Comparison of ENCODE assay signal across 25 cellular contexts in the genomic region with DNA sequence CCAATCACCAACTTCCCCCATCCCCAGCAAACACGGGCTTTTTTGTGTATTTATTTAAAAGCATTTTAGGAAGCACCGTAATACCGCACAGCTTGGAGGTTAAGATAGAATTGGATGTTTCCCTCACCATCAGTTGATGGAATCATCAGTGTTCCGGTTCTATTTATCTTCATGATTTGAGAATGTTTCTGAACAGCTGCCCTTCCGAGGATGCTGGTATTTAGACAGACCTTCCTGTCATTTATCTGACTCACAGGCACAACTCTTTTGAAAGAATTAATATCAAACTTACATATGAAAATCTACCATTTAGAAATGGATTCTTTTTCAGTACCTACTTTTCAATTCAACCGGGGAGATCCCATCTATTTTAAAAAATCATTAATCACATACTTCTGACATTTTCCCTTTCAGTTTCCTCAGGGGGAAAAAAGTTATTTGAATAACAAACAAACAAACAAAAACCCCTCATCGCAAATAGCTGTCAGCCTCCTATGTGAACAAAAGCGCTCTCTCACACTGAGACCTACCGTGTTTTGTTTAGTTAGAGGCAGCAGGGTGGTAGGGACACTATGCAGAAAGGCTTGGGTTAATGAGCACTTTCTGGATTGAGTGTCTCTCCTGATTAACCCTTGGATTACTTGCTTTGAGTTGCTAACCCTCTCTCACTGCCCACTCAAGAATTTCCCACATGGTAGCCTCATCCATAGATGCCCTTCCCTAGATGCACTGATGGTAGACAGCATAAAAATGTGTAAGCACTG.
DNase-seq lines count a peak whose midpoint lies in the region; ATAC-seq and TF ChIP-seq lines count a peak whose summit lies in the region.
"Had no signal": no experiment of that assay in that cellular context is flagged by ENCODE, and none has a peak within 500 bp of the region (broad histone marks: within the 10 kb centered on the region; RNA-seq: fewer than 3 reads in every experiment).

No MANE protein-coding gene starts in this region.

- peak overlapping the region; percentile 98 for H3K27ac ChIP-seq in GM23338 (ENCODE audit: low read depth)
- H3K27ac ChIP-seq in endodermal cell (ENCODE audit: low read depth, low read length) = peak overlapping the region; percentile 91
- H3K27ac ChIP-seq in neuronal stem cell (replicated peaks; ENCODE audit: low read length) = peak overlapping the region; percentile 66
- H3K27ac ChIP-seq: adrenal gland, sigmoid colon, thoracic aorta had no signal

- H3K4me2 ChIP-seq in GM23338 = peak overlapping the region; percentile 69
- H3K4me2 ChIP-seq in neuronal stem cell (ENCODE audit: insufficient read depth, low read length, poor library complexity, severe bottlenecking) = no peak overlapping the region
- H3K4me2 ChIP-seq: SK-N-SH had no signal

- H3K9me3 ChIP-seq in endodermal cell (ENCODE audit: control insufficient read depth, low read length) (no peaks in the 10 kb centered on the region), neuronal stem cell (replicated peaks in 1 of 2; ENCODE audit: control insufficient read depth in 2 of 2, insufficient read depth in 1 of 2, low read depth in 1 of 2, low read length in 2 of 2) (peaks cover 0 to 5% of the 10 kb centered on the region in 2 donors)
- H3K9me3 ChIP-seq: adrenal gland, sigmoid colon, SK-N-SH, thoracic aorta had no signal

- no peaks in the 10 kb centered on the region for H3K36me3 ChIP-seq in GM23338 (ENCODE audit: insufficient read depth)
- H3K36me3 ChIP-seq in endodermal cell (ENCODE audit: control insufficient read depth, insufficient read depth, low read length) = no peaks in the 10 kb centered on the region
- H3K36me3 ChIP-seq in neuronal stem cell (replicated peaks in 1 of 2; ENCODE audit: control insufficient read depth in 2 of 2, insufficient read depth in 2 of 2, low read length in 2 of 2) = no peaks in the 10 kb centered on the region
- H3K36me3 ChIP-seq: adrenal gland, sigmoid colon, thoracic aorta had no signal

- no peak overlapping the region for H2BK12ac ChIP-seq in neuronal stem cell (ENCODE audit: low read length)

- no peak overlapping the region for H3K14ac ChIP-seq in neuronal stem cell (ENCODE audit: low read length)

- no peak overlapping the region for H2BK15ac ChIP-seq in neuronal stem cell (ENCODE audit: low read length)

- H3K27ac Mint-ChIP-seq in GM23338 (peak overlapping the region; percentile 96), endodermal cell (peak overlapping the region; percentile 83)
- H3K27ac Mint-ChIP-seq: activated CD4-positive, alpha-beta memory T cell treated with anti-CD3 and anti-CD28 coated beads, Interleukin-2, amount 10 ng/mL, durations not matched to agents 7 days and 5 days; naive thymus-derived CD4-positive, alpha-beta T cell; T-helper 2 cell treated with Interferon-gamma antibody and Interleukin-4, amounts not matched to agents 5 μg/mL and 100 μg/mL, for 36 hours had no signal

- ATAC-seq in GM23338 (peak; percentile 31), GM18870 (IDR thresholded peaks at IDR 0.05; ENCODE audit: unreplicated experiment) (no peak)
- ATAC-seq: HepG2; naive thymus-derived CD4-positive, alpha-beta T cell; stimulated activated naive B cell treated with anti-CD40 and anti-IgM and Interleukin-4, amounts not matched to agents 10 μg/mL and 1 μg/mL and 100 μg/mL, for 72 hours had no signal

- H2BK5ac ChIP-seq in neuronal stem cell (ENCODE audit: low read length) = no peak overlapping the region

- H3K4me3 ChIP-seq in GM23338 = peak overlapping the region; percentile 26
- H3K4me3 ChIP-seq in endodermal cell (ENCODE audit: low read length) = peak overlapping the region; percentile 10
- no peak overlapping the region for H3K4me3 ChIP-seq in neuronal stem cell (ENCODE audit: low read length in 2 of 2)
- H3K4me3 ChIP-seq: adrenal gland, lung, sigmoid colon, thoracic aorta had no signal

- no peaks in the 10 kb centered on the region for H4K20me1 ChIP-seq in GM23338 (replicated peaks; ENCODE audit: insufficient read depth)

- 0 out of 2 replicates have a peak, but pooled peaks cover 4% of the 10 kb centered on the region for H3F3A ChIP-seq in GM23338 (replicated peaks; ENCODE audit: low read depth)

- no peak overlapping the region for H3K23ac ChIP-seq in neuronal stem cell (ENCODE audit: low read depth, low read length, poor library complexity)

- H3K4me3 Mint-ChIP-seq in GM23338 (peak overlapping the region; percentile 63), endodermal cell (peak overlapping the region; percentile 15)
- H3K4me3 Mint-ChIP-seq: activated CD4-positive, alpha-beta memory T cell treated with anti-CD3 and anti-CD28 coated beads, Interleukin-2, amount 10 ng/mL, durations not matched to agents 7 days and 5 days; CD4-positive, CD25-positive, alpha-beta regulatory T cell; naive thymus-derived CD4-positive, alpha-beta T cell; stimulated activated naive B cell treated with anti-CD40 and anti-IgM and Interleukin-4, amounts not matched to agents 10 μg/mL and 1 μg/mL and 100 μg/mL, for 72 hours; T-helper 2 cell treated with Interferon-gamma antibody and Interleukin-4, amounts not matched to agents 5 μg/mL and 100 μg/mL, for 36 hours had no signal

- no peak overlapping the region for H2AK5ac ChIP-seq in neuronal stem cell (ENCODE audit: low read depth, low read length)

- H3K27me3 Mint-ChIP-seq in GM23338 (ENCODE audit: insufficient read depth, low read depth, poor library complexity) = peaks cover 16% of the 10 kb centered on the region
- peaks cover 30% of the 10 kb centered on the region for H3K27me3 Mint-ChIP-seq in endodermal cell (ENCODE audit: insufficient read depth)
- H3K27me3 Mint-ChIP-seq: activated CD4-positive, alpha-beta memory T cell treated with anti-CD3 and anti-CD28 coated beads, Interleukin-2, amount 10 ng/mL, durations not matched to agents 7 days and 5 days; CD4-positive, CD25-positive, alpha-beta regulatory T cell; stimulated activated naive B cell treated with anti-CD40 and anti-IgM and Interleukin-4, amounts not matched to agents 10 μg/mL and 1 μg/mL and 100 μg/mL, for 72 hours had no signal

- H2AFZ ChIP-seq in GM23338 (no peak overlapping the region), neuronal stem cell (ENCODE audit: low read length) (peak overlapping the region; percentile 18)

- 18 to 21% methylated on average over 5 to 9 of the region's 9 CpGs for WGBS in endodermal cell (ENCODE audit: insufficient coverage in 1 of 2, insufficient read length in 1 of 2), 2 experiments
- WGBS in neuronal stem cell (ENCODE audit: extremely low coverage in 2 of 2, insufficient read length in 2 of 2, insufficient replicate concordance in 1 of 2), 2 donors = no CpG with 5 or more reads among the region's 9 CpGs

- H3K18ac ChIP-seq in neuronal stem cell (ENCODE audit: low read length) = no peak overlapping the region

- H3K4me1 Mint-ChIP-seq in GM23338 = peaks cover 87% of the 10 kb centered on the region
- peaks cover 83% of the 10 kb centered on the region for H3K4me1 Mint-ChIP-seq in endodermal cell
- H3K4me1 Mint-ChIP-seq: activated CD4-positive, alpha-beta memory T cell treated with anti-CD3 and anti-CD28 coated beads, Interleukin-2, amount 10 ng/mL, durations not matched to agents 7 days and 5 days had no signal

- H3K79me1 ChIP-seq in neuronal stem cell (ENCODE audit: low read depth, low read length) = no peaks in the 10 kb centered on the region

- peaks cover 78% of the 10 kb centered on the region for H3K4me1 ChIP-seq in GM23338 (ENCODE audit: insufficient read depth)
- H3K4me1 ChIP-seq in endodermal cell (ENCODE audit: control insufficient read depth, insufficient read depth, low read length) = peaks cover 32% of the 10 kb centered on the region
- peaks cover 35 to 57% of the 10 kb centered on the region in 2 donors for H3K4me1 ChIP-seq in neuronal stem cell (ENCODE audit: control insufficient read depth in 2 of 2, insufficient read depth in 1 of 2, low read depth in 1 of 2, low read length in 2 of 2)

- no peaks in the 10 kb centered on the region for H3K79me2 ChIP-seq in GM23338 (replicated peaks; ENCODE audit: insufficient read depth)

- H2BK120ac ChIP-seq in neuronal stem cell (ENCODE audit: low read depth, low read length) = no peak overlapping the region

- no peak overlapping the region for H4K8ac ChIP-seq in neuronal stem cell (ENCODE audit: low read depth, low read length)

- H4K91ac ChIP-seq in neuronal stem cell (ENCODE audit: low read depth, low read length, poor library complexity) = no peak overlapping the region

- H3K9ac ChIP-seq in endodermal cell (ENCODE audit: extremely low read depth, low read length, poor library complexity, severe bottlenecking) (no peak overlapping the region), neuronal stem cell (ENCODE audit: low read depth, low read length, poor library complexity) (no peak overlapping the region)
- H3K9ac ChIP-seq: SK-N-SH had no signal

- H3K9me3 Mint-ChIP-seq in GM23338 = no peaks in the 10 kb centered on the region
- H3K9me3 Mint-ChIP-seq in endodermal cell = no peaks in the 10 kb centered on the region
- H3K9me3 Mint-ChIP-seq: activated CD4-positive, alpha-beta memory T cell treated with anti-CD3 and anti-CD28 coated beads, Interleukin-2, amount 10 ng/mL, durations not matched to agents 7 days and 5 days; naive thymus-derived CD4-positive, alpha-beta T cell; stimulated activated naive B cell treated with anti-CD40 and anti-IgM and Interleukin-4, amounts not matched to agents 10 μg/mL and 1 μg/mL and 100 μg/mL, for 72 hours; T-helper 2 cell treated with Interferon-gamma antibody and Interleukin-4, amounts not matched to agents 5 μg/mL and 100 μg/mL, for 36 hours had no signal

- H3K4ac ChIP-seq in neuronal stem cell (ENCODE audit: low read length) = no peak overlapping the region

- H3K9me2 ChIP-seq in GM23338 (ENCODE audit: insufficient read depth) = no peaks in the 10 kb centered on the region
- H3K9me2 ChIP-seq: SK-N-SH had no signal

- DNase-seq in GM23338 (ENCODE audit: low spot score) (peak; percentile 59), LHCN-M2 (ENCODE audit: low read depth) (peak; percentile 90), endodermal cell (no peak), neuronal stem cell (ENCODE audit: low spot score) (peak; percentile 47), NCI-H1092 treated with DMSO at 0.1 percent for 48 hours (lab: John Stamatoyannopoulos, UW) (no peak)
- DNase-seq in stimulated activated CD4-positive, alpha-beta T cell treated with anti-CD3 and anti-CD28 coated beads, Interleukin-15, amount 100 ng/mL, for 24 hours = no peak
- DNase-seq: activated CD4-positive, alpha-beta memory T cell treated with anti-CD3 and anti-CD28 coated beads, Interleukin-2, amount 10 ng/mL, durations not matched to agents 7 days and 5 days; activated T-cell treated with anti-CD3 and anti-CD28 coated beads, Interleukin-2, amount 50 U/mL, for 1 hour; adrenal gland; CD4-positive, CD25-positive, alpha-beta regulatory T cell; DMS 273 treated with DMSO at 0.1 percent for 48 hours; naive thymus-derived CD4-positive, alpha-beta T cell; NCI-H1436 treated with DMSO at 0.1 percent for 48 hours; NCI-H226; NK-92 treated with Interleukin-12 subunit alpha and Interleukin-12 subunit beta, amount 100 ng/mL, for 24 hours; posterior cingulate gyrus; sigmoid colon; SK-N-SH; stimulated activated CD4-positive, alpha-beta T cell treated with anti-CD3 and anti-CD28 coated beads, Interleukin-2, amount 100 ng/mL, for 24 hours; stimulated activated naive B cell treated with anti-CD40 and anti-IgM and Interleukin-4, amounts not matched to agents 10 μg/mL and 1 μg/mL and 100 μg/mL, for 72 hours had no signal

- TF ChIP-seq CTCF in GM23338 (conservative IDR thresholded peaks at IDR 0.05; ENCODE audit: low read depth in 2 of 2) (no peak), endodermal cell (conservative IDR thresholded peaks at IDR 0.05) (no peak)

- H3K36me3 Mint-ChIP-seq in GM23338 (ENCODE audit: low read depth) = peaks cover under 1% of the 10 kb centered on the region; the same call in 2 of the 3 replicates
- no peaks in the 10 kb centered on the region for H3K36me3 Mint-ChIP-seq in endodermal cell (ENCODE audit: low read depth)

- H3K27me3 ChIP-seq in GM23338 (ENCODE audit: insufficient read depth) = no peaks in the 10 kb centered on the region
- no peaks in the 10 kb centered on the region for H3K27me3 ChIP-seq in endodermal cell (ENCODE audit: control insufficient read depth, insufficient read depth, low read length, poor library complexity, severe bottlenecking)
- H3K27me3 ChIP-seq in neuronal stem cell (ENCODE audit: control insufficient read depth in 3 of 3, insufficient read depth in 3 of 3, low read depth in 1 of 3, low read length in 3 of 3) = no peaks in the 10 kb centered on the region
- H3K27me3 ChIP-seq: adrenal gland, sigmoid colon had no signal

Comparison
In these comparisons a context has a peak if more than half of its experiments do, and no peak if none do; other contexts are left out.
1. DNase-seq: peak in GM23338 (single experiment), LHCN-M2 (single experiment) and neuronal stem cell (single experiment); none in endodermal cell (single experiment), stimulated activated CD4-positive, alpha-beta T cell treated with anti-CD3 and anti-CD28 coated beads, Interleukin-15, amount 100 ng/mL, for 24 hours (single experiment) and NCI-H1092 treated with DMSO at 0.1 percent for 48 hours (single experiment).
2. H3K4me3 ChIP-seq: peak in GM23338 (single experiment) and endodermal cell (single experiment); none in neuronal stem cell (0 of 2).
3. Peak in every context shown above with its lines, with median percentiles within 50 percentile points of each other: H3K27ac ChIP-seq.